14 cellular contexts compared by ENCODE assay signal in the genomic region with DNA sequence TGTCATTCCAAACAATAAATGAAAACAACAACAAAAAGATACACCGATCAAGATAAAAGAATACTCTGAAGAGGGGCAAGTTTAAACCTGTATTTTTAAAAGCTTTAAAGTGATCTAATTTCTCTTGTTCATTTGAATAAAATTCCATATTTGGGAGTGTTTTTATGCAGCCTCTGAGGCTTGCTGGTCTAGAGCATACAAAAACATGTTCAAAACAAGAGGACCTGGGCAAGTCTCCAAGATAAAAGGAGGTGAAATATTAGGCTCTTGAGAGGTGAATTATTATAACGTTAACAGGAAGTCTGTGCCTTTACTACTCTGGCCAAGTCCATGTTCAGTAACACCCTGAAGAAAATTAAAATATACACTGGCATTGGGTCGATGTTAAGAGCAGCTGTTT. TPM values are rescaled to one million over a fixed set of nuclear protein-coding genes. Genes with fewer than 3 reads are reported as not detected.
DNase-seq lines count a peak whose midpoint lies in the region; FAIRE-seq and TF ChIP-seq lines count a peak whose summit lies in the region.
"Had no signal": no experiment of that assay in that cellular context is flagged by ENCODE, and none has a peak within 500 bp of the region (broad histone marks: within the 10 kb centered on the region; RNA-seq: fewer than 3 reads in every experiment).

No MANE protein-coding gene starts in this region.

- intact Hi-C loops in endothelial cell of umbilical vein (cut with micrococcal nuclease): no loop called here
- intact Hi-C loops in prostate gland (cut with DNase I): loop anchor here (5.0 to 10.0 kb wide), 3 partner anchors 45 to 432 kb away; a partner anchor contains a TSS
- intact Hi-C loops in activated CD4-positive, alpha-beta T cell treated with anti-CD3 and anti-CD28 coated beads, Interleukin-2, amount 10 ng/mL, durations not matched to agents 24 days and 14 days (cut with micrococcal nuclease): no loop called here

- H3K36me3 ChIP-seq in endothelial cell of umbilical vein (ENCODE audit: control insufficient read depth in 2 of 2, extremely low read depth in 1 of 2, insufficient read depth in 2 of 2, low read length in 2 of 2) (peaks cover 5 to 6% of the 10 kb centered on the region in 2 experiments), prostate gland (peaks cover 0 to 5% of the 10 kb centered on the region in 2 donors)

- POLR2A ChIA-PET in endothelial cell of umbilical vein (lab: Charles Lee): interaction anchor here (0.6 kb wide), 1 partner anchor 43 kb away, joined by 6 read pairs; no protein-coding TSS in a partner anchor

- H3K36me3 Mint-ChIP-seq in activated CD4-positive, alpha-beta T cell treated with anti-CD3 and anti-CD28 coated beads, Interleukin-2, amount 10 ng/mL, durations not matched to agents 24 days and 14 days (ENCODE audit: low read depth): peaks cover 65% of the 10 kb centered on the region

- TF ChIP-seq CTCF in endothelial cell of umbilical vein (IDR thresholded peaks at IDR 0.05; ENCODE audit: extremely low read depth in 1 of 2, insufficient read depth in 1 of 2, low read depth in 1 of 2, low read length in 2 of 2): no peak
- no peak for TF ChIP-seq CTCF in prostate gland (IDR thresholded peaks at IDR 0.05)
- no peak for TF ChIP-seq CTCF in foreskin fibroblast (IDR thresholded peaks at IDR 0.05; ENCODE audit: low read depth, low read length)

- no peaks in the 10 kb centered on the region for H3K9me3 Mint-ChIP-seq in activated CD4-positive, alpha-beta T cell treated with anti-CD3 and anti-CD28 coated beads, Interleukin-2, amount 10 ng/mL, durations not matched to agents 24 days and 14 days

- no peak overlapping the region for H3K4me2 ChIP-seq in endothelial cell of umbilical vein (ENCODE audit: insufficient read depth, low read length)
- H3K4me2 ChIP-seq: BLaER1 had no signal

- H3K9me3 ChIP-seq in endothelial cell of umbilical vein (replicated peaks; ENCODE audit: control insufficient read depth, insufficient read depth, low read length) (no peaks in the 10 kb centered on the region), prostate gland (no peaks in the 10 kb centered on the region)
- H3K9me3 ChIP-seq: BLaER1 had no signal

- WGBS in prostate gland: 23% methylated on average over 3 of the region's 3 CpGs

- TF ChIP-seq POLR2A in endothelial cell of umbilical vein (IDR thresholded peaks at IDR 0.05; ENCODE audit: low read depth, low read length) (no peak), prostate gland (IDR thresholded peaks at IDR 0.05) (no peak)

- H3K27ac Mint-ChIP-seq in activated CD4-positive, alpha-beta T cell treated with anti-CD3 and anti-CD28 coated beads, Interleukin-2, amount 10 ng/mL, durations not matched to agents 24 days and 14 days: no peak overlapping the region

- FAIRE-seq in endothelial cell of umbilical vein (lab: Jason Lieb, UNC): peak; percentile 57
- FAIRE-seq: urothelium cell line had no signal

- no peak overlapping the region for H2AFZ ChIP-seq in endothelial cell of umbilical vein (ENCODE audit: low read depth, low read length)

- H4K20me1 ChIP-seq in endothelial cell of umbilical vein (replicated peaks; ENCODE audit: control insufficient read depth, extremely low read depth, insufficient read depth, low read length): no peaks in the 10 kb centered on the region

- no peaks in the 10 kb centered on the region for H3K9me1 ChIP-seq in endothelial cell of umbilical vein (replicated peaks; ENCODE audit: control insufficient read depth, extremely low read depth, insufficient read depth, low read length)

- DNase-seq in DMS79 (lab: John Stamatoyannopoulos, UW) (peak; percentile 95), NCI-H2171 treated with DMSO at 0.1 percent for 48 hours (lab: John Stamatoyannopoulos, UW) (peak; percentile 42), endothelial cell of umbilical vein (ENCODE audit: low read depth, low spot score) (peak; percentile 85), prostate gland (ENCODE audit: low spot score) (peak; percentile 70), foreskin fibroblast (no peak), globus pallidus (ENCODE audit: low spot score) (no peak), NCI-H187 (lab: John Stamatoyannopoulos, UW) (no peak)
- no peak for DNase-seq in activated CD4-positive, alpha-beta T cell treated with anti-CD3 and anti-CD28 coated beads, Interleukin-2, amount 10 ng/mL, durations not matched to agents 24 days and 14 days
- DNase-seq: activated T-cell treated with anti-CD3 and anti-CD28 coated beads, Interleukin-2, amount 50 U/mL, for 1 hour; central memory CD4-positive, alpha-beta T cell; NCI-H1930; RPMI8226 had no signal

- H3K4me1 ChIP-seq in endothelial cell of umbilical vein (ENCODE audit: control insufficient read depth, extremely low read depth, insufficient read depth, low read length) (peaks cover 29% of the 10 kb centered on the region), prostate gland (replicated peaks) (peaks cover 28% of the 10 kb centered on the region)

- no peaks in the 10 kb centered on the region for H3K27me3 ChIP-seq in endothelial cell of umbilical vein (ENCODE audit: control insufficient read depth in 2 of 2, insufficient read depth in 2 of 2, low read length in 2 of 2)
- no peaks in the 10 kb centered on the region for H3K27me3 ChIP-seq in prostate gland (replicated peaks; ENCODE audit: insufficient read depth)
- H3K27me3 ChIP-seq: BLaER1 had no signal

- BruUV-seq in endothelial cell of umbilical vein (replicated peaks; lab: Mats Ljungman, UMichigan): no TSS peak

- CTCF ChIA-PET in endothelial cell of umbilical vein (lab: Charles Lee): interaction anchor here (0.9 to 2.4 kb wide), 7 partner anchors 9 to 228 kb away, joined by 3 to 38 read pairs (median 7); a partner anchor contains a TSS

- H3K9ac ChIP-seq in endothelial cell of umbilical vein (replicated peaks; ENCODE audit: extremely low read depth, insufficient read depth, low read length): no peak overlapping the region
- H3K9ac ChIP-seq: BLaER1 had no signal

- H3K4me3 ChIP-seq in endothelial cell of umbilical vein (replicated peaks in 1 of 3; ENCODE audit: insufficient read depth in 1 of 3, low read depth in 1 of 3, low read length in 3 of 3): no peak overlapping the region
- H3K4me3 ChIP-seq in prostate gland: no peak overlapping the region
- H3K4me3 ChIP-seq in foreskin fibroblast (ENCODE audit: low read depth in 1 of 2, low read length in 2 of 2): no peak overlapping the region
- H3K4me3 ChIP-seq: BLaER1 had no signal

- H3K27ac ChIP-seq in endothelial cell of umbilical vein (ENCODE audit: insufficient read depth, low read depth, low read length) (peak overlapping the region; percentile 93), prostate gland (peak overlapping the region; percentile 85 to 91)
- H3K27ac ChIP-seq: BLaER1 had no signal

- dilution Hi-C loops in endothelial cell of umbilical vein (cut with MboI; ENCODE audit: extremely low pct_ligation_motif_present, low sequenced_read_pairs): no loop called here

- H3K4me1 Mint-ChIP-seq in activated CD4-positive, alpha-beta T cell treated with anti-CD3 and anti-CD28 coated beads, Interleukin-2, amount 10 ng/mL, durations not matched to agents 24 days and 14 days: peaks cover 7% of the 10 kb centered on the region

- H3K4me3 Mint-ChIP-seq in activated CD4-positive, alpha-beta T cell treated with anti-CD3 and anti-CD28 coated beads, Interleukin-2, amount 10 ng/mL, durations not matched to agents 24 days and 14 days: no peak overlapping the region

- H3K79me2 ChIP-seq in endothelial cell of umbilical vein (ENCODE audit: control insufficient read depth, insufficient read depth, low read length): peaks cover 3% of the 10 kb centered on the region

- no peaks in the 10 kb centered on the region for H3K27me3 Mint-ChIP-seq in activated CD4-positive, alpha-beta T cell treated with anti-CD3 and anti-CD28 coated beads, Interleukin-2, amount 10 ng/mL, durations not matched to agents 24 days and 14 days

TF ChIP-seq in endothelial cell of umbilical vein, 7 proteins besides CTCF, POLR2A, EP300 and RAD21:
- TF ChIP-seq EZH2 (IDR thresholded peaks at IDR 0.05; ENCODE audit: borderline replicate concordance, low read depth, low read length, severe bottlenecking): no peak

RNA-seq across cellular contexts. Expression of a gene that starts 20.1 kb away (rescaled TPM):
- total RNA-seq in endothelial cell of umbilical vein: 21.4 and 27.3 TPM in 2 replicates
- 8.0 and 8.3 TPM in 2 replicates for polyA plus RNA-seq in endothelial cell of umbilical vein
- polyA plus RNA-seq in endothelial cell of umbilical vein (2011; cell fraction: cytosol; rRNA removed): 6.2 and 6.3 TPM in 2 replicates
- 19.7 and 22.7 TPM in 2 replicates for polyA plus RNA-seq in endothelial cell of umbilical vein (2011; cell fraction: nucleus; rRNA removed)
- polyA plus RNA-seq in endothelial cell of umbilical vein (2012): 11.0 and 11.1 TPM in 2 replicates
- 21.8 and 25.2 TPM in 2 replicates for polyA minus RNA-seq in endothelial cell of umbilical vein
- polyA minus RNA-seq in endothelial cell of umbilical vein (2011; cell fraction: cytosol; rRNA and poly(A)+ RNA removed): 14.5 TPM
- 27.3 and 29.6 TPM in 2 replicates for polyA minus RNA-seq in endothelial cell of umbilical vein (2011; cell fraction: nucleus; rRNA and poly(A)+ RNA removed)
- 10 to 100 TPM; 33.4 to 41.4 TPM for total RNA-seq in prostate gland
- total RNA-seq in activated CD4-positive, alpha-beta T cell treated with anti-CD3 and anti-CD28 coated beads, Interleukin-2, amount 10 ng/mL, durations not matched to agents 24 days and 14 days: 39.2 and 41.7 TPM in 2 replicates

RNA-seq across cellular contexts. Expression of a gene that starts 39.8 kb away (rescaled TPM):
- total RNA-seq in endothelial cell of umbilical vein (31.7 and 38.6 TPM in 2 replicates), prostate gland (10 to 100 TPM; 45.7 to 48.6 TPM)
- polyA plus RNA-seq in endothelial cell of umbilical vein: 22.8 and 29.8 TPM in 2 replicates
- 28.8 and 32.0 TPM in 2 replicates for polyA plus RNA-seq in endothelial cell of umbilical vein (2011; cell fraction: cytosol; rRNA removed)
- 31.4 and 32.5 TPM in 2 replicates for polyA plus RNA-seq in endothelial cell of umbilical vein (2011; cell fraction: nucleus; rRNA removed)
- 48.2 and 52.3 TPM in 2 replicates for polyA plus RNA-seq in endothelial cell of umbilical vein (2012)
- 29.1 and 34.6 TPM in 2 replicates for polyA minus RNA-seq in endothelial cell of umbilical vein
- 33.8 TPM for polyA minus RNA-seq in endothelial cell of umbilical vein (2011; cell fraction: cytosol; rRNA and poly(A)+ RNA removed)
- 62.3 and 65.1 TPM in 2 replicates for polyA minus RNA-seq in endothelial cell of umbilical vein (2011; cell fraction: nucleus; rRNA and poly(A)+ RNA removed)
- total RNA-seq in activated CD4-positive, alpha-beta T cell treated with anti-CD3 and anti-CD28 coated beads, Interleukin-2, amount 10 ng/mL, durations not matched to agents 24 days and 14 days: 6.0 and 8.2 TPM in 2 replicates

Comparison
In these comparisons a context has a peak if more than half of its experiments do, and no peak if none do; other contexts are left out.
1. DNase-seq: peak in DMS79 (single experiment), NCI-H2171 treated with DMSO at 0.1 percent for 48 hours (single experiment), endothelial cell of umbilical vein (single experiment) and prostate gland (single experiment); none in foreskin fibroblast (0 of 2), globus pallidus (single experiment), activated CD4-positive, alpha-beta T cell treated with anti-CD3 and anti-CD28 coated beads, Interleukin-2, amount 10 ng/mL, durations not matched to agents 24 days and 14 days (single experiment) and NCI-H187 (0 of 2).